ENCODE assay signal across 10 cellular contexts in the genomic region with DNA sequence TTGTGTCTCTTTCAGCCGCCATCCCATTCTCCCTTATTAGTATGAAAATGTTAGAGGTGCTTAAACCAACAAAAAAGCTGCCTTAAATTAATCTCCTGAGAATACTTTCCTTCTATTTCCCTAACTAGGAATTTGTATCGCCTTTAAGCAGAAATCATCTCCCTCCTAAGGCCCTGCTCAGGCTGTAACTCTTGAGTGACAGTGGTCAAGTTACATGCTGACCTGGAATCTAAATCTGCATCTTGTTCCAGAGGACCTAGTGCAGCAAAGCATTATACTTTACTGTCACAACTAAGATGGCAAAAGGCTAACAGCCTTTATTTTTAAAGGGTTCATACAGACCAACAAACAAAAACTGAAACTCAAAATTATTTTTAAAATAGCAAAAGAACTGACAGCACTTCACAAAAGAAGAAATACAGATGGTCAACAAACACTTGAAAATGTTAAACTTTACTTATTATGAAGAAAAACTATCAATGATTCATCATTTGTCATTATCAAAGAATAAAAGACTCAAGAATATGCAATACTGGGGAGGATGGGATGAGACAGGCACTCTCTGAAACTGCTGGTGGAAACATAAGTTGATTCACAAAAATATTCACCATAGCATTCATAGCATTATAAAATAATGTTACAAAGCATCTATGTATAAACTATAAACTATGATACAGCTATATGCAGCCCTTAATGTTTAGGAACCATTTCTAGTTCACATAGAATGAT. TPM values are rescaled to one million over a fixed set of nuclear protein-coding genes. Genes with fewer than 3 reads are reported as not detected.
DNase-seq lines count a peak whose midpoint lies in the region; ATAC-seq, FAIRE-seq and TF ChIP-seq lines count a peak whose summit lies in the region.
"Had no signal": no experiment of that assay in that cellular context is flagged by ENCODE, and none has a peak within 500 bp of the region (broad histone marks: within the 10 kb centered on the region; RNA-seq: fewer than 3 reads in every experiment).

No MANE protein-coding gene starts in this region.

- no peaks in the 10 kb centered on the region for H3K4me1 ChIP-seq in PC-3 (ENCODE audit: insufficient read depth, low read length)

- H3K79me2 ChIP-seq in PC-3 (ENCODE audit: low read length), result no peaks in the 10 kb centered on the region

- H2AFZ ChIP-seq in PC-3 (ENCODE audit: low read length), result no peak overlapping the region

- H4K20me1 ChIP-seq in PC-3 (ENCODE audit: low read length), result no peaks in the 10 kb centered on the region

- DNase-seq in activated T-cell treated with anti-CD3 and anti-CD28 coated beads, Interleukin-2, amount 50 U/mL, for 4 hours, result no peak
- DNase-seq in activated T-cell treated with anti-CD3 and anti-CD28 coated beads for 4 hours, result no peak
- DNase-seq in PC-3, result no peak
- peak; percentile 24 for DNase-seq in fibroblast of the aortic adventitia (ENCODE audit: low read depth)
- no peak for DNase-seq in stimulated activated naive CD8-positive, alpha-beta T cell treated with anti-CD3 and anti-CD28 coated beads, Interleukin-15, amount 100 ng/mL, for 72 hours
- no peak for DNase-seq in MG63
- DNase-seq in frontal cortex (ENCODE audit: low spot score in 2 of 2), result no peak
- DNase-seq: NCI-H510A treated with DMSO at 0.1 percent for 48 hours, occipital lobe had no signal

- no peaks in the 10 kb centered on the region for H3F3A ChIP-seq in PC-3 (ENCODE audit: low read length, unreplicated experiment)

- POLR2A ChIA-PET in PC-3 (lab: Charles Lee; ENCODE audit: unreplicated experiment), result interaction anchor here (0.6 kb wide), 1 partner anchor 207 kb away, joined by 4 read pairs; no protein-coding TSS in a partner anchor

- FAIRE-seq in frontal cortex (lab: Jason Lieb, UNC), result no peak

- no peaks in the 10 kb centered on the region; the same call in 1 of the 2 replicates for H3K36me3 ChIP-seq in PC-3 (ENCODE audit: low read depth, low read length)
- H3K36me3 ChIP-seq in MG63, result no peaks in the 10 kb centered on the region

- no peaks in the 10 kb centered on the region for H3K27me3 Mint-ChIP-seq in activated T-cell treated with anti-CD3 and anti-CD28 coated beads, Interleukin-2, amount 50 U/mL, for 4 hours (ENCODE audit: low read depth)
- H3K27me3 Mint-ChIP-seq in stimulated activated naive CD8-positive, alpha-beta T cell treated with anti-CD3 and anti-CD28 coated beads, Interleukin-15, amount 100 ng/mL, for 72 hours, result no peaks in the 10 kb centered on the region

- peak overlapping the region; percentile 51 to 99 for H3K27ac Mint-ChIP-seq in stimulated activated naive CD8-positive, alpha-beta T cell treated with anti-CD3 and anti-CD28 coated beads, Interleukin-15, amount 100 ng/mL, for 72 hours

- H3K4me3 ChIP-seq in PC-3 (ENCODE audit: low read length) (no peak overlapping the region), fibroblast of the aortic adventitia (ENCODE audit: low read depth, low read length) (no peak overlapping the region), MG63 (no peak overlapping the region)

- H3K9me2 ChIP-seq in PC-3 (replicated peaks; ENCODE audit: low read length), result no peaks in the 10 kb centered on the region

- H3K9me3 ChIP-seq in PC-3 (ENCODE audit: low read length), result peaks cover 5% of the 10 kb centered on the region; the same call in 1 of the 2 replicates
- H3K9me3 ChIP-seq in MG63, result peaks cover 3% of the 10 kb centered on the region; the same call in 1 of the 2 replicates

- H3K4me3 Mint-ChIP-seq in activated T-cell treated with anti-CD3 and anti-CD28 coated beads, Interleukin-2, amount 50 U/mL, for 4 hours, result peak overlapping the region; percentile 12
- H3K4me3 Mint-ChIP-seq in stimulated activated naive CD8-positive, alpha-beta T cell treated with anti-CD3 and anti-CD28 coated beads, Interleukin-15, amount 100 ng/mL, for 72 hours, result peak overlapping the region; percentile 28 to 53

- BruUV-seq in PC-3 (replicated peaks; lab: Mats Ljungman, UMichigan), result no TSS peak

- H3K27ac ChIP-seq in PC-3 (ENCODE audit: low read length), result no peak overlapping the region

- CTCF ChIA-PET in PC-3 (lab: Charles Lee), result no interaction called here

- H3K27me3 ChIP-seq in PC-3 (ENCODE audit: low read length) (no peaks in the 10 kb centered on the region), MG63 (no peaks in the 10 kb centered on the region)

- peak; percentile 49 to 55 for ATAC-seq in activated T-cell treated with anti-CD3 and anti-CD28 coated beads, Interleukin-2, amount 50 U/mL, for 4 hours
- ATAC-seq in PC-3 (peak; percentile 43), GM21619 (IDR thresholded peaks at IDR 0.05; ENCODE audit: unreplicated experiment) (no peak)
- no peak for ATAC-seq in stimulated activated naive CD8-positive, alpha-beta T cell treated with anti-CD3 and anti-CD28 coated beads, Interleukin-15, amount 100 ng/mL, for 72 hours

- no peak for TF ChIP-seq CTCF in PC-3 (conservative IDR thresholded peaks at IDR 0.05; ENCODE audit: low read depth, low read length)
- no peak for TF ChIP-seq CTCF in fibroblast of the aortic adventitia (IDR thresholded peaks at IDR 0.05; ENCODE audit: insufficient read depth, low read length)

- H3K4me2 ChIP-seq in PC-3 (ENCODE audit: low read length), result no peak overlapping the region

- H3K4me1 Mint-ChIP-seq in activated T-cell treated with anti-CD3 and anti-CD28 coated beads, Interleukin-2, amount 50 U/mL, for 4 hours (ENCODE audit: low read depth), result peaks cover 60% of the 10 kb centered on the region
- peaks cover 68% of the 10 kb centered on the region for H3K4me1 Mint-ChIP-seq in stimulated activated naive CD8-positive, alpha-beta T cell treated with anti-CD3 and anti-CD28 coated beads, Interleukin-15, amount 100 ng/mL, for 72 hours

- H3K9me3 Mint-ChIP-seq in activated T-cell treated with anti-CD3 and anti-CD28 coated beads, Interleukin-2, amount 50 U/mL, for 4 hours, result peaks cover 28% of the 10 kb centered on the region
- peaks cover 39 to 55% of the 10 kb centered on the region in 2 donors for H3K9me3 Mint-ChIP-seq in stimulated activated naive CD8-positive, alpha-beta T cell treated with anti-CD3 and anti-CD28 coated beads, Interleukin-15, amount 100 ng/mL, for 72 hours

- no peak overlapping the region for H3K9ac ChIP-seq in PC-3 (ENCODE audit: low read length)

- H3K36me3 Mint-ChIP-seq in activated T-cell treated with anti-CD3 and anti-CD28 coated beads, Interleukin-2, amount 50 U/mL, for 4 hours (ENCODE audit: insufficient read depth), result peaks cover 79% of the 10 kb centered on the region

- intact Hi-C loops in PC-3 (cut with micrococcal nuclease), result no loop called here

RNA-seq across cellular contexts. Expression of gene CYREN, which starts 11.0 kb away (rescaled TPM):
- 10 to 100 TPM; 58.7 to 59.4 (median 59.3) TPM for total RNA-seq in activated T-cell treated with anti-CD3 and anti-CD28 coated beads, Interleukin-2, amount 50 U/mL, for 4 hours
- total RNA-seq in PC-3 (2014; rRNA removed) (48.2 and 66.8 TPM in 2 replicates), fibroblast of the aortic adventitia (ENCODE audit: low replicate concordance) (23.5 and 46.4 TPM in 2 replicates), frontal cortex (9.8 TPM)
- total RNA-seq in MG63 (2014; rRNA removed; shearing (Covaris generic); ENCODE audit: low replicate concordance), result 30.5 and 38.3 TPM in 2 replicates

RNA-seq across cellular contexts. Expression of gene TMEM140, which starts 11.7 kb away (rescaled TPM):
- 1 to 10 TPM; 4.2 to 6.6 (median 6.4) TPM for total RNA-seq in activated T-cell treated with anti-CD3 and anti-CD28 coated beads, Interleukin-2, amount 50 U/mL, for 4 hours
- 0.52 TPM in 1 of 2 replicates, not detected in the other for total RNA-seq in PC-3 (2014; rRNA removed)
- total RNA-seq in fibroblast of the aortic adventitia (ENCODE audit: low replicate concordance), result 9.7 and 12.1 TPM in 2 replicates
- 0.40 TPM in 1 of 2 replicates, not detected in the other for total RNA-seq in MG63 (2014; rRNA removed; shearing (Covaris generic); ENCODE audit: low replicate concordance)
- total RNA-seq in frontal cortex, result 0.41 TPM

RNA-seq across cellular contexts. Expression of gene WDR91, which starts 51.8 kb away (rescaled TPM):
- total RNA-seq in activated T-cell treated with anti-CD3 and anti-CD28 coated beads, Interleukin-2, amount 50 U/mL, for 4 hours, result 10 to 100 TPM; 17.9 to 20.1 (median 19.7) TPM
- 12.3 and 23.0 TPM in 2 replicates for total RNA-seq in PC-3 (2014; rRNA removed)
- total RNA-seq in fibroblast of the aortic adventitia (ENCODE audit: low replicate concordance), result 6.5 and 15.4 TPM in 2 replicates
- total RNA-seq in MG63 (2014; rRNA removed; shearing (Covaris generic); ENCODE audit: low replicate concordance), result 1.5 and 3.0 TPM in 2 replicates
- total RNA-seq in frontal cortex, result 8.2 TPM

Comparison
In these comparisons a context has a peak if more than half of its experiments do, and no peak if none do; other contexts are left out.
1. ATAC-seq: peak in activated T-cell treated with anti-CD3 and anti-CD28 coated beads, Interleukin-2, amount 50 U/mL, for 4 hours (2 of 2) and PC-3 (single experiment); none in stimulated activated naive CD8-positive, alpha-beta T cell treated with anti-CD3 and anti-CD28 coated beads, Interleukin-15, amount 100 ng/mL, for 72 hours (single experiment) and GM21619 (single experiment).